19 cellular contexts compared by ENCODE assay signal in the genomic region with DNA sequence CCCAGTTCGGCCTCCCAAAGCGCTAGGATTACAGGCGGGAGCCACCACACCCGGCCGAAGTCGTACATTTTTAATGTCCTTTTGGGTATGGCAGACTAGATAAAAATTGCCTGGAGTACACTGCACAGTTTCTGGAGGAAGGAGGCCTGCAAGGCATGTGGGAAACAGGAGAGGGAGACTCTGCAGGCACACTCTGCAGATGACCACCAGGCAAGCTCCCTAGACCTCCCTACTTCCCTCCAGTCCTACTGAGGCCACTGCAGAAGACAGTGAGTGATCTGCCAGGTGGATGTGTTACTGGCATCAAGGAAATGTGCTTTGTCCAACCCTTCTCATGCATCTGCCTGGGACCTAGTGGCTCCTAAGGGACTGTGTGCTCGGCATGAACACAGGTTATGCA. TPM values are rescaled to one million over a fixed set of nuclear protein-coding genes. Genes with fewer than 3 reads are reported as not detected.
"Had no signal": no experiment of that assay in that cellular context is flagged by ENCODE, and none has a peak within 500 bp of the region (broad histone marks: within the 10 kb centered on the region; RNA-seq: fewer than 3 reads in every experiment).

No MANE protein-coding gene starts in this region.

- H3K4me3 ChIP-seq: cardiac muscle cell, neural progenitor cell, ovary, skin epidermis had no signal

- H3K27me3 ChIP-seq: cardiac muscle cell, neural progenitor cell, ovary had no signal

- DNase-seq: activated CD4-positive, alpha-beta memory T cell treated with anti-CD3 and anti-CD28 coated beads for 36 hours; activated CD4-positive, alpha-beta T cell treated with anti-CD3 and anti-CD28 coated beads for 36 hours; activated CD8-positive, alpha-beta memory T cell treated with anti-CD3 and anti-CD28 coated beads, Interleukin-2, amount 10 ng/mL, durations not matched to agents 7 days and 5 days; activated naive CD4-positive, alpha-beta T cell treated with anti-CD3 and anti-CD28 coated beads for 36 hours; activated naive CD8-positive, alpha-beta T cell treated with anti-CD3 and anti-CD28 coated beads, Interleukin-2, amount 50 U/mL, for 24 hours; activated T-cell treated with anti-CD3 and anti-CD28 coated beads, Interleukin-2, amount 50 U/mL, for 1 hour; foreskin keratinocyte; left colon; midbrain; ovary; stimulated activated CD4-positive, alpha-beta T cell treated with anti-CD3 and anti-CD28 coated beads, Interleukin-4, amount 100 ng/mL, for 4 hours; stimulated activated CD8-positive, alpha-beta memory T cell treated with anti-CD3 and anti-CD28 coated beads, Interleukin-4, amount 100 ng/mL, for 48 hours; stimulated activated naive CD4-positive, alpha-beta T cell treated with Interleukin-2 at 50 U/mL for 16 hours; T-helper 17 cell; WERI-Rb-1 had no signal

- H3K4me1 Mint-ChIP-seq: activated CD4-positive, alpha-beta T cell treated with anti-CD3 and anti-CD28 coated beads for 36 hours; activated CD8-positive, alpha-beta memory T cell treated with anti-CD3 and anti-CD28 coated beads, Interleukin-2, amount 10 ng/mL, durations not matched to agents 7 days and 5 days; activated naive CD8-positive, alpha-beta T cell treated with anti-CD3 and anti-CD28 coated beads, Interleukin-2, amount 50 U/mL, for 24 hours; neural progenitor cell; T-helper 17 cell had no signal

- H3K27ac ChIP-seq: foreskin keratinocyte, neural progenitor cell, skin epidermis, WERI-Rb-1 had no signal

- H3K9me3 ChIP-seq: ovary had no signal

- H3K27ac Mint-ChIP-seq: activated CD4-positive, alpha-beta memory T cell treated with anti-CD3 and anti-CD28 coated beads for 36 hours; activated CD4-positive, alpha-beta T cell treated with anti-CD3 and anti-CD28 coated beads for 36 hours; activated CD8-positive, alpha-beta memory T cell treated with anti-CD3 and anti-CD28 coated beads, Interleukin-2, amount 10 ng/mL, durations not matched to agents 7 days and 5 days; activated naive CD4-positive, alpha-beta T cell treated with anti-CD3 and anti-CD28 coated beads for 36 hours; activated naive CD8-positive, alpha-beta T cell treated with anti-CD3 and anti-CD28 coated beads, Interleukin-2, amount 50 U/mL, for 24 hours; activated T-helper 2 cell treated with anti-CD3 and anti-CD28 coated beads, Interferon-gamma antibody, Interleukin-2, Interleukin-4, amounts not matched to agents 10 μg/mL and 5 μg/mL and 100 μg/mL, durations not matched to agents 14 hours and 24 hours and 36 hours; neural progenitor cell; T-helper 17 cell had no signal

- H3K36me3 ChIP-seq: cardiac muscle cell, neural progenitor cell, ovary, WERI-Rb-1 had no signal

- H3K9ac ChIP-seq: neural progenitor cell had no signal

- H3K9me3 Mint-ChIP-seq: activated T-helper 2 cell treated with anti-CD3 and anti-CD28 coated beads, Interferon-gamma antibody, Interleukin-2, Interleukin-4, amounts not matched to agents 10 μg/mL and 5 μg/mL and 100 μg/mL, durations not matched to agents 14 hours and 24 hours and 36 hours had no signal

- ATAC-seq: activated CD4-positive, alpha-beta T cell treated with anti-CD3 and anti-CD28 coated beads for 36 hours; activated CD8-positive, alpha-beta memory T cell treated with anti-CD3 and anti-CD28 coated beads, Interleukin-2, amount 10 ng/mL, durations not matched to agents 7 days and 5 days; activated naive CD8-positive, alpha-beta T cell treated with anti-CD3 and anti-CD28 coated beads, Interleukin-2, amount 50 U/mL, for 24 hours; foreskin keratinocyte; left colon; T-helper 17 cell had no signal

- H3K4me2 ChIP-seq: neural progenitor cell had no signal

- H3K36me3 Mint-ChIP-seq: activated CD4-positive, alpha-beta memory T cell treated with anti-CD3 and anti-CD28 coated beads for 36 hours; activated CD8-positive, alpha-beta memory T cell treated with anti-CD3 and anti-CD28 coated beads, Interleukin-2, amount 10 ng/mL, durations not matched to agents 7 days and 5 days; neural progenitor cell had no signal

- H3K4me1 ChIP-seq: foreskin keratinocyte, neural progenitor cell had no signal

- H2AFZ ChIP-seq: neural progenitor cell had no signal

- H3K4me3 Mint-ChIP-seq: activated CD4-positive, alpha-beta memory T cell treated with anti-CD3 and anti-CD28 coated beads for 36 hours; activated CD4-positive, alpha-beta T cell treated with anti-CD3 and anti-CD28 coated beads for 36 hours; activated CD8-positive, alpha-beta memory T cell treated with anti-CD3 and anti-CD28 coated beads, Interleukin-2, amount 10 ng/mL, durations not matched to agents 7 days and 5 days; activated naive CD4-positive, alpha-beta T cell treated with anti-CD3 and anti-CD28 coated beads for 36 hours; activated naive CD8-positive, alpha-beta T cell treated with anti-CD3 and anti-CD28 coated beads, Interleukin-2, amount 50 U/mL, for 24 hours; neural progenitor cell; T-helper 17 cell had no signal

RNA-seq across cellular contexts. Expression of gene PDLIM3, which starts 11.4 kb away (rescaled TPM):
- total RNA-seq: activated CD4-positive, alpha-beta memory T cell treated with anti-CD3 and anti-CD28 coated beads for 36 hours; activated CD4-positive, alpha-beta T cell treated with anti-CD3 and anti-CD28 coated beads for 36 hours; activated CD8-positive, alpha-beta memory T cell treated with anti-CD3 and anti-CD28 coated beads, Interleukin-2, amount 10 ng/mL, durations not matched to agents 7 days and 5 days; foreskin keratinocyte; T-helper 17 cell had no signal

RNA-seq across cellular contexts. Expression of gene CCDC110, which starts 52.3 kb away (rescaled TPM):
- total RNA-seq: activated CD8-positive, alpha-beta memory T cell treated with anti-CD3 and anti-CD28 coated beads, Interleukin-2, amount 10 ng/mL, durations not matched to agents 7 days and 5 days; activated T-helper 2 cell treated with anti-CD3 and anti-CD28 coated beads, Interferon-gamma antibody, Interleukin-2, Interleukin-4, amounts not matched to agents 10 μg/mL and 5 μg/mL and 100 μg/mL, durations not matched to agents 14 hours and 24 hours and 36 hours had no signal
- polyA plus RNA-seq: cardiac muscle cell had no signal
